26 cellular contexts compared by ENCODE assay signal in genomic region chr16:8694795-8695194, GRCh38.
"Had no signal": no experiment of that assay in that cellular context is flagged by ENCODE, and none has a peak within 500 bp of the region (broad histone marks: within the 10 kb centered on the region; RNA-seq: fewer than 3 reads in every experiment).

No MANE protein-coding gene starts in this region.

- H3K27ac Mint-ChIP-seq: dendritic cell treated with granulocyte-macrophage colony-stimulating factor and Interleukin-4, amounts not matched to agents 40 ng/mL and 50 ng/mL, for 4 days; naive thymus-derived CD8-positive, alpha-beta T cell; nephron progenitor cell; progenitor cell of endocrine pancreas; stimulated activated naive CD8-positive, alpha-beta T cell treated with anti-CD3 and anti-CD28 coated beads, Interleukin-15, amount 100 ng/mL, for 72 hours had no signal

- H3K4me3 Mint-ChIP-seq: dendritic cell treated with granulocyte-macrophage colony-stimulating factor and Interleukin-4, amounts not matched to agents 40 ng/mL and 50 ng/mL, for 4 days; naive thymus-derived CD8-positive, alpha-beta T cell; nephron progenitor cell; stimulated activated naive CD8-positive, alpha-beta T cell treated with anti-CD3 and anti-CD28 coated beads, Interleukin-15, amount 100 ng/mL, for 72 hours had no signal

- H3K27me3 Mint-ChIP-seq: dendritic cell treated with granulocyte-macrophage colony-stimulating factor and Interleukin-4, amounts not matched to agents 40 ng/mL and 50 ng/mL, for 4 days; naive thymus-derived CD8-positive, alpha-beta T cell; progenitor cell of endocrine pancreas; stimulated activated naive CD8-positive, alpha-beta T cell treated with anti-CD3 and anti-CD28 coated beads, Interleukin-15, amount 100 ng/mL, for 72 hours had no signal

- H3K4me3 ChIP-seq: colonic mucosa, esophagus muscularis mucosa, gastroesophageal sphincter, heart right ventricle, left ventricle myocardium inferior, lower lobe of right lung, pancreas, sigmoid colon, suprapubic skin, transverse colon, upper lobe of right lung, uterus had no signal

- ATAC-seq: foreskin keratinocyte; gastroesophageal sphincter; heart right ventricle; left cardiac atrium; lower lobe of right lung; naive thymus-derived CD8-positive, alpha-beta T cell; stimulated activated naive CD8-positive, alpha-beta T cell treated with anti-CD3 and anti-CD28 coated beads, Interleukin-15, amount 100 ng/mL, for 72 hours; upper lobe of right lung had no signal

- H3K27me3 ChIP-seq: colonic mucosa, esophagus muscularis mucosa, foreskin keratinocyte, gastroesophageal sphincter, heart right ventricle, neutrophil, pancreas, sigmoid colon, suprapubic skin, transverse colon, upper lobe of right lung, uterus had no signal

- H3K27ac ChIP-seq: colonic mucosa, esophagus muscularis mucosa, foreskin keratinocyte, gastroesophageal sphincter, heart right ventricle, left ventricle myocardium inferior, lower lobe of right lung, neutrophil, pancreas, sigmoid colon, suprapubic skin, transverse colon, upper lobe of right lung, uterus had no signal

- H3K36me3 ChIP-seq: colonic mucosa, lower lobe of right lung, pancreas, sigmoid colon, suprapubic skin, transverse colon, upper lobe of right lung, uterus had no signal

- H3K9me3 ChIP-seq: neutrophil, pancreas had no signal

- H3K4me1 Mint-ChIP-seq: stimulated activated naive CD8-positive, alpha-beta T cell treated with anti-CD3 and anti-CD28 coated beads, Interleukin-15, amount 100 ng/mL, for 72 hours had no signal

- DNase-seq: colonic mucosa; effector memory CD4-positive, alpha-beta T cell; foreskin keratinocyte; heart right ventricle; hippocampal formation; left cardiac atrium; left ventricle myocardium inferior; lower lobe of right lung; naive thymus-derived CD8-positive, alpha-beta T cell; nephron progenitor cell; pancreas; sigmoid colon; stimulated activated CD4-positive, alpha-beta T cell treated with anti-CD3 and anti-CD28 coated beads, Interleukin-15, amount 100 ng/mL, for 24 hours; stimulated activated CD4-positive, alpha-beta T cell treated with anti-CD3 and anti-CD28 coated beads, Interleukin-4, amount 100 ng/mL, for 1 hour; stimulated activated CD8-positive, alpha-beta memory T cell treated with anti-CD3 and anti-CD28 coated beads, Interleukin-4, amount 100 ng/mL, for 48 hours; stimulated activated naive CD4-positive, alpha-beta T cell; stimulated activated naive CD8-positive, alpha-beta T cell treated with anti-CD3 and anti-CD28 coated beads, Interleukin-15, amount 100 ng/mL, for 72 hours; transverse colon; upper lobe of right lung; uterus had no signal

- H3K4me1 ChIP-seq: colonic mucosa, esophagus muscularis mucosa, foreskin keratinocyte, gastroesophageal sphincter, heart right ventricle, left ventricle myocardium inferior, lower lobe of right lung, pancreas, sigmoid colon, suprapubic skin, transverse colon, upper lobe of right lung, uterus had no signal
